24 cellular contexts compared by ENCODE assay signal in genomic region chr11:96179905-96180304, GRCh38.
DNase-seq lines count a peak whose midpoint lies in the region; ATAC-seq and FAIRE-seq lines count a peak whose summit lies in the region.
"Had no signal": no experiment of that assay in that cellular context is flagged by ENCODE, and none has a peak within 500 bp of the region (broad histone marks: within the 10 kb centered on the region; RNA-seq: fewer than 3 reads in every experiment).

No MANE protein-coding gene starts in this region.

- H3K4ac ChIP-seq in mesenchymal stem cell (ENCODE audit: low read depth in 1 of 2, low read length in 2 of 2) = no peak overlapping the region

- peak overlapping the region; percentile 33 for H2AK5ac ChIP-seq in mesenchymal stem cell (ENCODE audit: low read length, severe bottlenecking)

- H2BK5ac ChIP-seq in mesenchymal stem cell (ENCODE audit: low read depth, low read length, poor library complexity, severe bottlenecking) = no peak overlapping the region

- H3K27me3 ChIP-seq in HUES48 (ENCODE audit: control insufficient read depth, insufficient read depth, low read length) (no peaks in the 10 kb centered on the region), mesenchymal stem cell (ENCODE audit: control insufficient read depth in 1 of 2, insufficient read depth in 1 of 2, low read length in 2 of 2) (no peaks in the 10 kb centered on the region)
- H3K27me3 ChIP-seq: foreskin keratinocyte, tibial nerve had no signal

- H4K8ac ChIP-seq in mesenchymal stem cell (ENCODE audit: low read length) = no peak overlapping the region

- no peak overlapping the region for H2BK15ac ChIP-seq in mesenchymal stem cell (ENCODE audit: low read depth, poor library complexity, severe bottlenecking)

- H3K27ac ChIP-seq in HUES48 (ENCODE audit: low read depth, low read length) (peak overlapping the region; percentile 66), mesenchymal stem cell (ENCODE audit: low read length, poor library complexity, severe bottlenecking) (peak overlapping the region; percentile 14)
- H3K27ac ChIP-seq: coronary artery, foreskin keratinocyte, HL-60, PC-9, tibial nerve had no signal

- H2AFZ ChIP-seq in mesenchymal stem cell (ENCODE audit: low read depth, low read length) = no peak overlapping the region
- H2AFZ ChIP-seq: PC-9 had no signal

- no peak overlapping the region for H3K4me2 ChIP-seq in mesenchymal stem cell (ENCODE audit: low read length, poor library complexity, severe bottlenecking)
- H3K4me2 ChIP-seq: PC-9 had no signal

- H3K9me3 ChIP-seq in HUES48 (ENCODE audit: control insufficient read depth, insufficient read depth, low read length) (no peaks in the 10 kb centered on the region), mesenchymal stem cell (ENCODE audit: control insufficient read depth, low read length) (no peaks in the 10 kb centered on the region)
- H3K9me3 ChIP-seq: HAP-1, tibial nerve had no signal

- H3K4me3 ChIP-seq in HUES48 (ENCODE audit: low read depth, low read length) (no peak overlapping the region), mesenchymal stem cell (ENCODE audit: insufficient read depth in 1 of 2, low read depth in 1 of 2, low read length in 2 of 2) (no peak overlapping the region)
- H3K4me3 ChIP-seq: coronary artery, HAP-1, PC-9, tibial nerve had no signal

- ATAC-seq in GM21423 (IDR thresholded peaks at IDR 0.05; ENCODE audit: unreplicated experiment) (peak; percentile 30), GM19035 (IDR thresholded peaks at IDR 0.05; ENCODE audit: unreplicated experiment) (no peak)
- ATAC-seq: foreskin keratinocyte had no signal

- H2BK120ac ChIP-seq in mesenchymal stem cell (ENCODE audit: low read depth, low read length) = no peak overlapping the region

- H3K4me1 ChIP-seq in HUES48 (ENCODE audit: control insufficient read depth, insufficient read depth, low read length) = peaks cover 32% of the 10 kb centered on the region
- peaks cover 6% of the 10 kb centered on the region for H3K4me1 ChIP-seq in mesenchymal stem cell (ENCODE audit: control insufficient read depth, insufficient read depth, low read depth, low read length)
- H3K4me1 ChIP-seq: foreskin keratinocyte, HAP-1 had no signal

- DNase-seq in GM18507 (ENCODE audit: extremely low spot score, insufficient read length, low read depth) (no peak), mesenchymal stem cell (no peak), urothelium cell line (ENCODE audit: low spot score) (no peak), medulla oblongata (ENCODE audit: extremely low spot score) (no peak), AML-193 (lab: John Stamatoyannopoulos, UW) (no peak)
- DNase-seq: activated CD4-positive, alpha-beta memory T cell treated with anti-CD3 and anti-CD28 coated beads for 36 hours; aorta; DMS 273 treated with DMSO at 0.1 percent for 48 hours; foreskin keratinocyte; KG1; NCI-H1092 treated with DMSO at 0.1 percent for 48 hours; NCI-H526 treated with DMSO at 0.1 percent for 48 hours; PC-9; posterior cingulate gyrus; stimulated activated CD4-positive, alpha-beta T cell treated with anti-CD3 and anti-CD28 coated beads, Interleukin-4, amount 100 ng/mL, for 4 hours had no signal

- no peak overlapping the region for H2BK12ac ChIP-seq in mesenchymal stem cell (ENCODE audit: low read length in 2 of 2)

- H3K18ac ChIP-seq in mesenchymal stem cell (ENCODE audit: low read depth in 1 of 2, low read length in 2 of 2) = peak overlapping the region in 1 of 2 experiments; percentile 48

- peak; percentile 75 for FAIRE-seq in GM18507 (lab: Jason Lieb, UNC)
- no peak for FAIRE-seq in urothelium cell line (lab: Jason Lieb, UNC)
- FAIRE-seq: endothelial cell of umbilical vein, TTC549 had no signal

- no peak overlapping the region for H3K23ac ChIP-seq in mesenchymal stem cell (ENCODE audit: low read length in 2 of 2)

- H4K91ac ChIP-seq in mesenchymal stem cell (ENCODE audit: low read length) = no peak overlapping the region

- no peak overlapping the region for H3K9ac ChIP-seq in HUES48 (ENCODE audit: low read depth, low read length)
- no peak overlapping the region for H3K9ac ChIP-seq in mesenchymal stem cell (ENCODE audit: low read length)

- H3K36me3 ChIP-seq in HUES48 (ENCODE audit: control insufficient read depth, insufficient read depth, low read length) = no peaks in the 10 kb centered on the region
- peaks cover 4 to 12% of the 10 kb centered on the region in 2 experiments for H3K36me3 ChIP-seq in mesenchymal stem cell (ENCODE audit: control insufficient read depth in 1 of 2, insufficient read depth in 2 of 2, low read depth in 1 of 2, low read length in 2 of 2)
- H3K36me3 ChIP-seq: HAP-1, tibial nerve had no signal

- no peak overlapping the region for H3K14ac ChIP-seq in mesenchymal stem cell (ENCODE audit: low read length in 2 of 2)

- H3K79me1 ChIP-seq in mesenchymal stem cell (replicated peaks; ENCODE audit: low read length, poor library complexity, severe bottlenecking) = peaks cover 23% of the 10 kb centered on the region

- WGBS in mesenchymal stem cell = 92% methylated on average over 4 of the region's 4 CpGs
